Comparison of ENCODE assay signal across 1 cellular context in the genomic region with DNA sequence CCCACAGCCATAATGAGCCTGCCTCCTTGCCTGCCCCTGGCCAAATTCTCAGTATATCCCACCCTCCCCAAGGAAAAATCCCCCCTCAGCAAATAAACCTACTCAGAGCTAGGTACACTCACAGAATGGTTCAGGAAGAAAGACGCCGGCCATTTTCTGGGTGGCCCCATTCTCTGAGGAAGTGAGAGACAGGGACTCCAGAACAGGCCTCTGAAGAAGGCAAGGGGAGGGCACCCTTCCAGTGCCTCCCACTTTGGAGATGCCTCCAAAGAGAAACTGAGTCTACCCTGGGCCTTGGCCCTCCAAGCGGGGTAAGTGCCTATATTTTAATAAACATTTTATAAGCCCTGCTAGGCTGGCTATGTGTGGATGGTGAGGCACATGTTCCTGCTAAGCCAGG.
TF ChIP-seq lines count a peak whose summit lies in the region.

No MANE protein-coding gene starts in this region.

TF ChIP-seq in H1, 55 proteins besides CTCF, POLR2A, EP300 and RAD21:
- TF ChIP-seq BRCA1 (IDR thresholded peaks at IDR 0.05; ENCODE audit: low read depth, low read length) (no peak), SP1 (IDR thresholded peaks at IDR 0.05; ENCODE audit: low read depth, low read length) (no peak), CREB1 (IDR thresholded peaks at IDR 0.05) (no peak), BACH1 (IDR thresholded peaks at IDR 0.05; ENCODE audit: low read length) (no peak), SIRT6 (IDR thresholded peaks at IDR 0.05; ENCODE audit: low read length) (no peak), RFX5 (IDR thresholded peaks at IDR 0.05; ENCODE audit: borderline replicate concordance, low read depth, low read length) (no peak), TEAD4 (IDR thresholded peaks at IDR 0.05; ENCODE audit: low read depth, low read length) (no peak)
